In the genomic region with DNA sequence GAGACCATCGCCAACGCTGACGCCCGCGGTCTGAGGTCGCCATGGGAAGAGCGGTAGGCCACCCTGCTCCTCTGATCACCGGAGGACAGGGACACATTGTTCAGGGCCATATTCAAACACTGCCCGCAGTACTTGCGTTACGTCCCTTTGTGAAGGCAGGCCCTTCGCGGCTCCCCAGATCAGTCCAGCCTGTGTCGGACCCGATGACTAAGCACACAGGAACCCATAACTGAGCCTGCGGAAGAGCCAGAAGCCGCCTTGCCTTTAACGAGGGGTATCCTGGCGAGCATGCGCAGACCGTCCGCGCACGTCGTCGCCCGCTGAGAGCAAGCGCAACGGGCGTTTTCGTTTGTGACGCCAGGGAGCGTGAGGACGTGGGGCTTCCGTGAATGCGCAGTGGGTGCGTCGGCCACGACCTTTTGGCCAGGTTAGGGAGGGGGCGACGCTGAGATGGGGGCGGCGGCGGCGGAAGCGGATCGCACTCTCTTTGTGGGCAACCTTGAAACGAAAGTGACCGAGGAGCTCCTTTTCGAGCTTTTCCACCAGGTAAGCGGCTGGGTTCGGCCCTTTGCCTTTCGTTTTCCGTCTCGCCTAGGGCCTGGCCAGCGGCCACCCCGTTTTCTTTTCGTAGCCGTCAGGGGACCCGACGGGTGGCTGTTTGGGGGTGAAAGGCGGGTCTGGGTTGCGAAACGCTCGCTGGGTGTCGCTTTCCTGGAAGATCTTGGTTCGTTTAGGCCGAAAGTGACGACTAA, we compare ENCODE assay signal across 1 cellular context.
TF ChIP-seq lines count a peak whose summit lies in the region.

A gene with protein sequence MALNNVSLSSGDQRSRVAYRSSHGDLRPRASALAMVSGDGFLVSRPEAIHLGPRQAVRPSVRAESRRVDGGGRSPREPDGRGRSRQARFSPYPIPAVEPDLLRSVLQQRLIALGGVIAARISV (minus strand): TSS at position 290 of the 752 bp plus-strand sequence. CDS start 180 bp downstream, at position 110.
A gene with protein sequence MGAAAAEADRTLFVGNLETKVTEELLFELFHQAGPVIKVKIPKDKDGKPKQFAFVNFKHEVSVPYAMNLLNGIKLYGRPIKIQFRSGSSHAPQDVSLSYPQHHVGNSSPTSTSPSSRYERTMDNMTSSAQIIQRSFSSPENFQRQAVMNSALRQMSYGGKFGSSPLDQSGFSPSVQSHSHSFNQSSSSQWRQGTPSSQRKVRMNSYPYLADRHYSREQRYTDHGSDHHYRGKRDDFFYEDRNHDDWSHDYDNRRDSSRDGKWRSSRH (plus strand): TSS at position 445 of the 752 bp plus-strand sequence. CDS start 6 bp downstream, at position 451.

TF ChIP-seq in IMR-90, 13 proteins besides CTCF, POLR2A, EP300 and RAD21 (continued from another document):
- TF ChIP-seq, protein P1, sequence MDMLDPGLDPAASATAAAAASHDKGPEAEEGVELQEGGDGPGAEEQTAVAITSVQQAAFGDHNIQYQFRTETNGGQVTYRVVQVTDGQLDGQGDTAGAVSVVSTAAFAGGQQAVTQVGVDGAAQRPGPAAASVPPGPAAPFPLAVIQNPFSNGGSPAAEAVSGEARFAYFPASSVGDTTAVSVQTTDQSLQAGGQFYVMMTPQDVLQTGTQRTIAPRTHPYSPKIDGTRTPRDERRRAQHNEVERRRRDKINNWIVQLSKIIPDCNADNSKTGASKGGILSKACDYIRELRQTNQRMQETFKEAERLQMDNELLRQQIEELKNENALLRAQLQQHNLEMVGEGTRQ (IDR thresholded peaks at IDR 0.05; ENCODE audit: low read depth, low read length) = no peak
- TF ChIP-seq RCOR1 (IDR thresholded peaks at IDR 0.05; ENCODE audit: insufficient replicate concordance, low read length) = no peak
- peak; percentile 91 for TF ChIP-seq CEBPB (IDR thresholded peaks at IDR 0.05; ENCODE audit: low read depth, low read length)
- TF ChIP-seq MAFK (IDR thresholded peaks at IDR 0.05; ENCODE audit: low read depth, low read length) = peak; percentile 23; the same call in 1 of the 2 replicates
- TF ChIP-seq MAZ (IDR thresholded peaks at IDR 0.05; ENCODE audit: borderline replicate concordance, low read depth, low read length) = peak; percentile 63; the same call in 1 of the 2 replicates
- TF ChIP-seq NFE2L2 (IDR thresholded peaks at IDR 0.05; ENCODE audit: low read depth, low read length) = no peak
- TF ChIP-seq SMC3 (IDR thresholded peaks at IDR 0.05; ENCODE audit: low read depth, low read length) = no peak
